Comparison of ENCODE assay signal across 29 cellular contexts in the genomic region with DNA sequence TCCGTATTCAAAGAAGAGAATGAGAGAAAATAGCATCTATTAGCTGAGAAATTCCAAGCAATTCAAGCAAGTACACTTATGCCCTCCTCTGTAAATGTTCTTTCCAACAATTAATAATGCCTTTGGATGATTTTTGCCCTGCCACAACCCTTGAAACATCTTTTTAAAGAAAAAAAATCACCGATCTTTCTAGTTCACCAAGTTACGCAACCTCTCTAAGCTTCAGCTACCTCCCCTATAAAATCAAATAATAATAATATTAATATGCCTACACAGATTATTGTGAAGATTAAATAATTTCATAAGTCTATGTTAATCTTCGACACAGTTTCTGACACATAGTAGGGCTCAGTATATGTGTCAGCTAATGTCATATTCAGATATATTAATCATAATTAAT.
"Had no signal": no experiment of that assay in that cellular context is flagged by ENCODE, and none has a peak within 500 bp of the region (broad histone marks: within the 10 kb centered on the region; RNA-seq: fewer than 3 reads in every experiment).

No MANE protein-coding gene starts in this region.

- H3K27ac ChIP-seq: neural progenitor cell, ovary, parathyroid adenoma, psoas muscle, skin epidermis, spleen, suprapubic skin, testis, tibial artery, transverse colon, upper lobe of right lung, uterus had no signal

- H3K9me3 ChIP-seq: ovary, psoas muscle, spleen, suprapubic skin, testis, tibial artery, transverse colon, upper lobe of right lung, uterus had no signal

- H3K4me3 ChIP-seq: neural progenitor cell, ovary, psoas muscle, skin epidermis, smooth muscle cell, spleen, suprapubic skin, testis, tibial artery, transverse colon, upper lobe of right lung, uterus had no signal

- H3K36me3 ChIP-seq: neural progenitor cell, ovary, spleen, suprapubic skin, tibial artery, transverse colon, upper lobe of right lung, uterus had no signal

- DNase-seq: naive thymus-derived CD4-positive, alpha-beta T cell; natural killer cell; occipital lobe; ovary; posterior cingulate gyrus; psoas muscle; right cardiac atrium; spleen; stimulated activated CD4-positive, alpha-beta T cell treated with anti-CD3 and anti-CD28 coated beads, Interleukin-12 subunit alpha, Interleukin-12 subunit beta, amount 100 ng/mL, for 4 hours; stimulated activated CD4-positive, alpha-beta T cell treated with anti-CD3 and anti-CD28 coated beads, Interleukin-1b, Interleukin-23, amount 100 ng/mL, for 48 hours; stimulated activated CD4-positive, alpha-beta T cell treated with anti-CD3 and anti-CD28 coated beads, Interleukin-4, amount 100 ng/mL, for 1 hour; stimulated activated CD4-positive, alpha-beta T cell treated with anti-CD3 and anti-CD28 coated beads, Interleukin-4, amount 100 ng/mL, for 4 hours; stimulated activated CD8-positive, alpha-beta memory T cell treated with anti-CD3 and anti-CD28 coated beads, Interleukin-4, amount 100 ng/mL, for 48 hours; stimulated activated naive CD4-positive, alpha-beta T cell; stimulated activated naive CD8-positive, alpha-beta T cell treated with anti-CD3 and anti-CD28 coated beads, Interleukin-15, amount 100 ng/mL, for 72 hours; stimulated activated naive CD8-positive, alpha-beta T cell treated with anti-CD3 and anti-CD28 coated beads, Interleukin-15, Interleukin-2, amounts not matched to agents 100 U/mL and 50 U/mL, for 24 hours; substantia nigra; testis; tibial artery; transverse colon; upper lobe of right lung; uterus had no signal

- H3K4me2 ChIP-seq: neural progenitor cell, smooth muscle cell had no signal

- H3K9ac ChIP-seq: neural progenitor cell, parathyroid adenoma had no signal

- H3K27me3 ChIP-seq: neural progenitor cell, ovary, spleen, suprapubic skin, testis, tibial artery, transverse colon, upper lobe of right lung, uterus had no signal

- H3K4me1 ChIP-seq: neural progenitor cell, parathyroid adenoma, psoas muscle, spleen, suprapubic skin, testis, tibial artery, upper lobe of right lung, uterus had no signal

- H3K79me2 ChIP-seq: parathyroid adenoma had no signal

- H2AFZ ChIP-seq: neural progenitor cell, parathyroid adenoma had no signal

- ATAC-seq: naive thymus-derived CD4-positive, alpha-beta T cell; natural killer cell; psoas muscle; right cardiac atrium; sciatic nerve; stimulated activated memory B cell treated with anti-CD40 and anti-IgM and Interleukin-4, amounts not matched to agents 10 μg/mL and 1 μg/mL and 100 μg/mL, for 72 hours; stimulated activated naive CD8-positive, alpha-beta T cell treated with anti-CD3 and anti-CD28 coated beads, Interleukin-15, amount 100 ng/mL, for 72 hours; stimulated activated naive CD8-positive, alpha-beta T cell treated with anti-CD3 and anti-CD28 coated beads, Interleukin-15, Interleukin-2, amounts not matched to agents 100 U/mL and 50 U/mL, for 24 hours; upper lobe of right lung had no signal
